In genomic region chr22:36480941-36481392, GRCh38 we compare ENCODE assay signal across 7 cellular contexts. TPM values are rescaled to one million over a fixed set of nuclear protein-coding genes. Genes with fewer than 3 reads are reported as not detected.
DNase-seq lines count a peak whose midpoint lies in the region; ATAC-seq and TF ChIP-seq lines count a peak whose summit lies in the region.

No MANE protein-coding gene starts in this region.

- peak overlapping the region; percentile 93 for H3K4me3 Mint-ChIP-seq in stimulated activated memory B cell treated with anti-CD40 and anti-IgM and Interleukin-4, amounts not matched to agents 10 μg/mL and 1 μg/mL and 100 μg/mL, for 72 hours

- H3K9me2 ChIP-seq in GM23248 (ENCODE audit: insufficient read depth) = no peaks in the 10 kb centered on the region

- H3K27me3 Mint-ChIP-seq in stimulated activated memory B cell treated with anti-CD40 and anti-IgM and Interleukin-4, amounts not matched to agents 10 μg/mL and 1 μg/mL and 100 μg/mL, for 72 hours = no peaks in the 10 kb centered on the region

- H3K27ac Mint-ChIP-seq in stimulated activated memory B cell treated with anti-CD40 and anti-IgM and Interleukin-4, amounts not matched to agents 10 μg/mL and 1 μg/mL and 100 μg/mL, for 72 hours = peak overlapping the region; percentile 99

- H3K9ac ChIP-seq in GM23248 = peak overlapping the region; percentile 98

- H3K9me3 ChIP-seq in GM23248 (ENCODE audit: low read depth) (no peaks in the 10 kb centered on the region), gastroesophageal sphincter (no peaks in the 10 kb centered on the region)

- peak overlapping the region; percentile 89 for H3K4me2 ChIP-seq in GM23248 (ENCODE audit: unreplicated experiment)

- peak overlapping the region; percentile 93 for H2AFZ ChIP-seq in GM23248

- H3K4me1 ChIP-seq in GM23248 (ENCODE audit: insufficient read depth) = peaks cover 15% of the 10 kb centered on the region
- H3K4me1 ChIP-seq in gastroesophageal sphincter = peaks cover 3 to 37% (median 8%) of the 10 kb centered on the region in 3 donors

- peak; percentile 22; the same call in 2 of the 3 replicates for ATAC-seq in SK-N-SH treated with all-trans-retinoic acid at 6 μM for 48 hours
- no peak for ATAC-seq in gastroesophageal sphincter
- no peak for ATAC-seq in stimulated activated memory B cell treated with anti-CD40 and anti-IgM and Interleukin-4, amounts not matched to agents 10 μg/mL and 1 μg/mL and 100 μg/mL, for 72 hours
- ATAC-seq in GM21737 (IDR thresholded peaks at IDR 0.05; ENCODE audit: unreplicated experiment) = no peak
- no peak for ATAC-seq in GM21423 (IDR thresholded peaks at IDR 0.05; ENCODE audit: unreplicated experiment)

- H3K79me2 ChIP-seq in GM23248 (ENCODE audit: insufficient read depth) = peaks cover 42% of the 10 kb centered on the region

- H3F3A ChIP-seq in GM23248 (ENCODE audit: insufficient read depth) = no peaks in the 10 kb centered on the region

- H3K4me1 Mint-ChIP-seq in stimulated activated memory B cell treated with anti-CD40 and anti-IgM and Interleukin-4, amounts not matched to agents 10 μg/mL and 1 μg/mL and 100 μg/mL, for 72 hours = peaks cover 9% of the 10 kb centered on the region

- H3K4me3 ChIP-seq in GM23248 (peak overlapping the region; percentile 85), gastroesophageal sphincter (peak overlapping the region; percentile 66 to 79)

- H3K36me3 Mint-ChIP-seq in stimulated activated memory B cell treated with anti-CD40 and anti-IgM and Interleukin-4, amounts not matched to agents 10 μg/mL and 1 μg/mL and 100 μg/mL, for 72 hours = peaks cover 16% of the 10 kb centered on the region

- no peak for TF ChIP-seq EP300 in gastroesophageal sphincter (IDR thresholded peaks at IDR 0.05)

- peak overlapping the region; percentile 99 for H3K27ac ChIP-seq in GM23248
- peak overlapping the region; percentile 91 to 98 (median 94) for H3K27ac ChIP-seq in gastroesophageal sphincter

- in situ Hi-C loops in GM23248 (cut with MboI) = loop anchor here (25.0 kb wide), 1 partner anchor 294 kb away; no protein-coding TSS in a partner anchor

- no peak for TF ChIP-seq POLR2A in gastroesophageal sphincter (IDR thresholded peaks at IDR 0.05)

- TF ChIP-seq CTCF in gastroesophageal sphincter (IDR thresholded peaks at IDR 0.05) = no peak

- H3K27me3 ChIP-seq in GM23248 (replicated peaks; ENCODE audit: insufficient read depth) (no peaks in the 10 kb centered on the region), gastroesophageal sphincter (no peaks in the 10 kb centered on the region)

- no peaks in the 10 kb centered on the region for H3K9me3 Mint-ChIP-seq in stimulated activated memory B cell treated with anti-CD40 and anti-IgM and Interleukin-4, amounts not matched to agents 10 μg/mL and 1 μg/mL and 100 μg/mL, for 72 hours

- no peaks in the 10 kb centered on the region for H4K20me1 ChIP-seq in GM23248 (ENCODE audit: insufficient read depth)

- peaks cover 2% of the 10 kb centered on the region; the same call in 1 of the 2 replicates for H3K36me3 ChIP-seq in GM23248 (ENCODE audit: low read depth)
- peaks cover 0 to 40% of the 10 kb centered on the region in 2 donors for H3K36me3 ChIP-seq in gastroesophageal sphincter

- WGBS in GM23248 (ENCODE audit: low coverage in 1 of 2, low lambda C conversion rate in 2 of 2, missing lambda C conversion rate in 2 of 2), 2 experiments = 10 to 12% methylated on average over 9 of the region's 9 CpGs
- WGBS in gastroesophageal sphincter (ENCODE audit: low coverage in 1 of 2), 2 donors = 8 to 21% methylated on average over 9 of the region's 9 CpGs

- DNase-seq in GM23248 (no peak), NCI-H2171 (lab: John Stamatoyannopoulos, UW) (no peak)

TF ChIP-seq in SK-N-SH treated with all-trans-retinoic acid at 6 μM for 48 hours, 23 proteins besides CTCF, POLR2A, EP300 and RAD21:
- TF ChIP-seq SNAI2 (CRISPR knock-in tag; IDR thresholded peaks at IDR 0.05) (no peak), TCF4 (CRISPR knock-in tag; IDR thresholded peaks at IDR 0.05; ENCODE audit: borderline replicate concordance) (no peak)

RNA-seq across cellular contexts. Expression of gene TXN2, which starts 0.5 kb away (rescaled TPM):
- total RNA-seq in GM23248 (2014; rRNA removed; shearing (Covaris generic)) = 24.0 and 33.1 TPM in 2 replicates
- 104 and 109 TPM in 2 replicates for polyA plus RNA-seq in GM23248 (2016; fragmentation: Nextera tagmentation; extraction: Ambion mirVana)
- 10 to 100 TPM; 36.4 to 78.3 (median 63.4) TPM for total RNA-seq in gastroesophageal sphincter

RNA-seq across cellular contexts. Expression of gene FOXRED2, which starts 25.9 kb away (rescaled TPM):
- 4.2 and 4.4 TPM in 2 replicates for total RNA-seq in GM23248 (2014; rRNA removed; shearing (Covaris generic))
- 5.0 and 6.5 TPM in 2 replicates for polyA plus RNA-seq in GM23248 (2016; fragmentation: Nextera tagmentation; extraction: Ambion mirVana)
- total RNA-seq in gastroesophageal sphincter = 1 to 10 TPM; 3.1 to 7.3 (median 4.6) TPM

RNA-seq across cellular contexts. Expression of gene EIF3D, which starts 48.0 kb away (rescaled TPM):
- 310 and 377 TPM in 2 replicates for total RNA-seq in GM23248 (2014; rRNA removed; shearing (Covaris generic))
- polyA plus RNA-seq in GM23248 (2016; fragmentation: Nextera tagmentation; extraction: Ambion mirVana) = 122 and 129 TPM in 2 replicates
- 100 to 1,000 TPM; 244 to 309 (median 271) TPM for total RNA-seq in gastroesophageal sphincter
